In genomic region chr10:82221750-82222149, GRCh38 we compare ENCODE assay signal across 24 cellular contexts.
DNase-seq lines count a peak whose midpoint lies in the region; ATAC-seq and TF ChIP-seq lines count a peak whose summit lies in the region.
"Had no signal": no experiment of that assay in that cellular context is flagged by ENCODE, and none has a peak within 500 bp of the region (broad histone marks: within the 10 kb centered on the region; RNA-seq: fewer than 3 reads in every experiment).

No MANE protein-coding gene starts in this region.

- H3K9ac ChIP-seq in OCI-LY1 (ENCODE audit: low read length) (no peak overlapping the region), neuronal stem cell (ENCODE audit: low read depth, low read length, poor library complexity) (no peak overlapping the region)

- no peak overlapping the region for H3K14ac ChIP-seq in neuronal stem cell (ENCODE audit: low read length)

- no peak overlapping the region for H3K27ac Mint-ChIP-seq in stimulated activated memory B cell treated with anti-CD40 and anti-IgM and Interleukin-4, amounts not matched to agents 10 μg/mL and 1 μg/mL and 100 μg/mL, for 72 hours

- H2AFZ ChIP-seq in OCI-LY1 (ENCODE audit: low read length) = no peak overlapping the region
- no peak overlapping the region for H2AFZ ChIP-seq in neuronal stem cell (ENCODE audit: low read length)

- H3K27ac ChIP-seq in OCI-LY1 (ENCODE audit: low read depth, low read length, poor library complexity, severe bottlenecking) (peak overlapping the region; percentile 48), neuronal stem cell (replicated peaks; ENCODE audit: low read length) (no peak overlapping the region)
- H3K27ac ChIP-seq: colonic mucosa, HL-60, psoas muscle, upper lobe of left lung had no signal

- ATAC-seq in stimulated activated memory B cell treated with anti-CD40 and anti-IgM and Interleukin-4, amounts not matched to agents 10 μg/mL and 1 μg/mL and 100 μg/mL, for 72 hours = peak; percentile 34
- ATAC-seq in HG03457 (IDR thresholded peaks at IDR 0.05; ENCODE audit: unreplicated experiment) = no peak
- ATAC-seq: left cardiac atrium, psoas muscle had no signal

- no peaks in the 10 kb centered on the region for H4K20me1 ChIP-seq in OCI-LY1 (ENCODE audit: insufficient read depth, low read length)

- H3K27me3 ChIP-seq in OCI-LY1 (ENCODE audit: insufficient read depth, low read length) = no peaks in the 10 kb centered on the region
- no peaks in the 10 kb centered on the region for H3K27me3 ChIP-seq in neuronal stem cell (ENCODE audit: control insufficient read depth in 3 of 3, insufficient read depth in 3 of 3, low read depth in 1 of 3, low read length in 3 of 3)
- H3K27me3 ChIP-seq: colonic mucosa, upper lobe of left lung had no signal

- TF ChIP-seq CTCF in OCI-LY1 (IDR thresholded peaks at IDR 0.05; ENCODE audit: low read length) (peak; percentile 52; the same call in 1 of the 2 replicates), fibroblast of mammary gland (conservative IDR thresholded peaks at IDR 0.05; ENCODE audit: control insufficient read depth, insufficient read depth, low read depth, low read length) (no peak)

- H4K8ac ChIP-seq in neuronal stem cell (ENCODE audit: low read depth, low read length) = no peak overlapping the region

- no peaks in the 10 kb centered on the region for H3K36me3 ChIP-seq in OCI-LY1 (ENCODE audit: insufficient read depth, low read length)
- H3K36me3 ChIP-seq in neuronal stem cell (replicated peaks in 1 of 2; ENCODE audit: control insufficient read depth in 2 of 2, insufficient read depth in 2 of 2, low read length in 2 of 2) = no peaks in the 10 kb centered on the region
- H3K36me3 ChIP-seq: colonic mucosa, upper lobe of left lung had no signal

- H3K4ac ChIP-seq in neuronal stem cell (ENCODE audit: low read length) = no peak overlapping the region

- H3K4me1 ChIP-seq in OCI-LY1 (ENCODE audit: insufficient read depth, low read length, severe bottlenecking) (peaks cover 64% of the 10 kb centered on the region), neuronal stem cell (ENCODE audit: control insufficient read depth in 2 of 2, insufficient read depth in 1 of 2, low read depth in 1 of 2, low read length in 2 of 2) (no peaks in the 10 kb centered on the region)
- H3K4me1 ChIP-seq: colonic mucosa, psoas muscle, upper lobe of left lung had no signal

- H3K4me3 ChIP-seq in OCI-LY1 (ENCODE audit: low read depth, low read length, poor library complexity, severe bottlenecking) (no peak overlapping the region), fibroblast of mammary gland (ENCODE audit: control insufficient read depth, low read depth, low read length) (no peak overlapping the region), neuronal stem cell (ENCODE audit: low read length in 2 of 2) (no peak overlapping the region)
- H3K4me3 ChIP-seq: colonic mucosa, psoas muscle, upper lobe of left lung had no signal

- H2BK12ac ChIP-seq in neuronal stem cell (ENCODE audit: low read length) = no peak overlapping the region

- H4K91ac ChIP-seq in neuronal stem cell (ENCODE audit: low read depth, low read length, poor library complexity) = no peak overlapping the region

- no peaks in the 10 kb centered on the region for H3K4me1 Mint-ChIP-seq in stimulated activated memory B cell treated with anti-CD40 and anti-IgM and Interleukin-4, amounts not matched to agents 10 μg/mL and 1 μg/mL and 100 μg/mL, for 72 hours
- H3K4me1 Mint-ChIP-seq: neural crest cell had no signal

- no peaks in the 10 kb centered on the region for H3K9me2 ChIP-seq in OCI-LY1 (ENCODE audit: low read depth, low read length)

- H3K27me3 Mint-ChIP-seq in stimulated activated memory B cell treated with anti-CD40 and anti-IgM and Interleukin-4, amounts not matched to agents 10 μg/mL and 1 μg/mL and 100 μg/mL, for 72 hours = no peaks in the 10 kb centered on the region

- H2BK15ac ChIP-seq in neuronal stem cell (ENCODE audit: low read length) = no peak overlapping the region

- no peaks in the 10 kb centered on the region for H3K79me1 ChIP-seq in neuronal stem cell (ENCODE audit: low read depth, low read length)

- no peaks in the 10 kb centered on the region for H3K36me3 Mint-ChIP-seq in stimulated activated memory B cell treated with anti-CD40 and anti-IgM and Interleukin-4, amounts not matched to agents 10 μg/mL and 1 μg/mL and 100 μg/mL, for 72 hours

- 0 out of 2 replicates have a peak, but pooled peaks cover under 1% of the 10 kb centered on the region for H3F3A ChIP-seq in OCI-LY1 (ENCODE audit: insufficient read depth, low read length)

- H2BK120ac ChIP-seq in neuronal stem cell (ENCODE audit: low read depth, low read length) = no peak overlapping the region

- no peak overlapping the region for H2BK5ac ChIP-seq in neuronal stem cell (ENCODE audit: low read length)

- H3K23ac ChIP-seq in neuronal stem cell (ENCODE audit: low read depth, low read length, poor library complexity) = no peak overlapping the region

- H3K18ac ChIP-seq in neuronal stem cell (ENCODE audit: low read length) = no peak overlapping the region

- no peak overlapping the region for H3K4me3 Mint-ChIP-seq in stimulated activated memory B cell treated with anti-CD40 and anti-IgM and Interleukin-4, amounts not matched to agents 10 μg/mL and 1 μg/mL and 100 μg/mL, for 72 hours
- H3K4me3 Mint-ChIP-seq: neural crest cell had no signal

- no peak overlapping the region for H2AK5ac ChIP-seq in neuronal stem cell (ENCODE audit: low read depth, low read length)

- peaks cover 3% of the 10 kb centered on the region for H3K9me3 Mint-ChIP-seq in stimulated activated memory B cell treated with anti-CD40 and anti-IgM and Interleukin-4, amounts not matched to agents 10 μg/mL and 1 μg/mL and 100 μg/mL, for 72 hours
- H3K9me3 Mint-ChIP-seq: neural crest cell had no signal

- no peaks in the 10 kb centered on the region for H3K79me2 ChIP-seq in OCI-LY1 (ENCODE audit: insufficient read depth, low read length)

- DNase-seq in DMS53 (lab: John Stamatoyannopoulos, UW) = peak; percentile 19
- no peak for DNase-seq in DMS53 treated with DMSO at 0.1 percent for 48 hours (lab: John Stamatoyannopoulos, UW; ENCODE audit: unreplicated experiment)
- peak; percentile 5 for DNase-seq in fibroblast of mammary gland (ENCODE audit: low read depth)
- no peak for DNase-seq in neuronal stem cell (ENCODE audit: low spot score)
- DNase-seq in stimulated activated CD4-positive, alpha-beta T cell treated with anti-CD3 and anti-CD28 coated beads, Interleukin-15, amount 100 ng/mL, for 24 hours = no peak
- DNase-seq: 8988T; activated CD4-positive, alpha-beta T cell treated with anti-CD3 and anti-CD28 coated beads, Interleukin-2, amount 50 U/mL, for 4 hours; activated gamma-delta T cell; colonic mucosa; left cardiac atrium; MV-4-11; NCI-H187; NCI-H345; psoas muscle; SHP77 treated with DMSO at 0.1 percent for 48 hours; small intestine; stimulated activated CD4-positive, alpha-beta T cell treated with anti-CD3 and anti-CD28 coated beads, Interleukin-4, amount 100 ng/mL, for 4 hours; T-helper 1 cell had no signal

- no CpG with 5 or more reads among the region's 2 CpGs for WGBS in neuronal stem cell (ENCODE audit: extremely low coverage in 2 of 2, insufficient read length in 2 of 2, insufficient replicate concordance in 1 of 2), 2 donors

- H3K9me3 ChIP-seq in OCI-LY1 (ENCODE audit: low read length) (no peaks in the 10 kb centered on the region), neuronal stem cell (replicated peaks in 1 of 2; ENCODE audit: control insufficient read depth in 2 of 2, insufficient read depth in 1 of 2, low read depth in 1 of 2, low read length in 2 of 2) (no peaks in the 10 kb centered on the region)
- H3K9me3 ChIP-seq: colonic mucosa, psoas muscle, upper lobe of left lung had no signal

- no peak overlapping the region for H3K4me2 ChIP-seq in OCI-LY1 (ENCODE audit: low read length)
- no peak overlapping the region for H3K4me2 ChIP-seq in neuronal stem cell (ENCODE audit: insufficient read depth, low read length, poor library complexity, severe bottlenecking)

Comparison
In these comparisons a context has a peak if more than half of its experiments do, and no peak if none do; other contexts are left out.
1. DNase-seq: peak in DMS53 (single experiment) and fibroblast of mammary gland (single experiment); none in DMS53 treated with DMSO at 0.1 percent for 48 hours (single experiment), neuronal stem cell (single experiment) and stimulated activated CD4-positive, alpha-beta T cell treated with anti-CD3 and anti-CD28 coated beads, Interleukin-15, amount 100 ng/mL, for 24 hours (single experiment).